Comparison of ENCODE assay signal across 15 cellular contexts in the genomic region with DNA sequence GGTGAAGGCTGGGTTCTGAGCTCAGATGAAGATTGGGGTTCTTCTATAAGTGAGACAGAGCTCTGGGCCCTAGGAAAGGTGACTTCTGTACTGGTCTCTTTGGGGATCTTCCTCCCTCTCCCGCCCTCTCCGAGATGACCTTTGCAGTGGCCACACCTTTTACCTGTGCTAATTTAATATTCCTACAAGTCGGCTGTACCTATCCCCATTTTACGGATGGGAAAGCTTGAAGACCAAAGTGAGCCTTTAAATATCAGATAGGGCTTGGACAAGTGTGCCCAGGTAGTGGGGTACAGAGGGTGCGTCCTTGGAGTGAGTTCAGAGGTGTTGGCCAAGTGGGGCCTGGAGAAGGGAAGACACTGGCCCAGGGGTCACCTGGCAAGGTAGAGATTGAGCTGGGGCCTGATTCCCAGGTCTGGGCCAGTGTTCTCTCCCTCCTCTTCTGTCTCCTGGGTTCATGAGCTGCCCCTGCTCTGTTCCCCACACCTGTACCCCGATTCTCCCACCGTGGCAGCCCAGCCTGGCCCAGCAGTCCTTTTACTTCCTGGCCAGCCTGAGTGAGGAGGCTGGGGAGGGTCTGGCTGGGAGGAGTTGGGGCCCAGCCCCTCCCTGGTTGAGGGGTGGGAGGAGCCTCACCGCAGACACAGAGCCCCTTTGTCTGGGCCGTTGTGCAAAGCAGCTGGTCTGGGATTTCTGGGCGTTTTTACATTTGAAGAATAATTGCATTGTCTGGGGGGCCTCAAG. TPM values are rescaled to one million over a fixed set of nuclear protein-coding genes. Genes with fewer than 3 reads are reported as not detected.
DNase-seq lines count a peak whose midpoint lies in the region; ATAC-seq and TF ChIP-seq lines count a peak whose summit lies in the region.
"Had no signal": no experiment of that assay in that cellular context is flagged by ENCODE, and none has a peak within 500 bp of the region (broad histone marks: within the 10 kb centered on the region; RNA-seq: fewer than 3 reads in every experiment).

No MANE protein-coding gene starts in this region.

- H4K8ac ChIP-seq in trophoblast cell (ENCODE audit: low read depth, low read length), result peak overlapping the region; percentile 69

- H3K14ac ChIP-seq in trophoblast cell (ENCODE audit: low read length), result peak overlapping the region; percentile 32

- peak overlapping the region; percentile 61 for H3K27ac ChIP-seq in Panc1 (ENCODE audit: low read length)
- peak overlapping the region; percentile 76 for H3K27ac ChIP-seq in hepatocyte
- H3K27ac ChIP-seq in trophoblast cell (ENCODE audit: low read depth, low read length), result no peak overlapping the region
- H3K27ac ChIP-seq: HL-60 had no signal

- H3K79me2 ChIP-seq in hepatocyte (peaks cover 78% of the 10 kb centered on the region), trophoblast cell (ENCODE audit: control insufficient read depth, insufficient read depth, low read length, poor library complexity) (peaks cover 1% of the 10 kb centered on the region)

- peak overlapping the region; percentile 41 for H3K18ac ChIP-seq in trophoblast cell (ENCODE audit: low read length)

- CTCF ChIA-PET in Panc1 (lab: Charles Lee), result no interaction called here

- H3K9me3 ChIP-seq in ES-I3 (ENCODE audit: control insufficient read depth, insufficient read depth, low read length) (no peaks in the 10 kb centered on the region), Panc1 (ENCODE audit: control insufficient read depth, insufficient read depth, low read depth, low read length) (no peaks in the 10 kb centered on the region), hepatocyte (ENCODE audit: low read depth) (no peaks in the 10 kb centered on the region), trophoblast cell (ENCODE audit: insufficient read depth, low read depth, low read length) (peaks cover 2% of the 10 kb centered on the region)
- H3K9me3 ChIP-seq: breast epithelium had no signal

- 52% methylated on average over 10 of the region's 10 CpGs for WGBS in hepatocyte (ENCODE audit: low lambda C conversion rate, missing lambda C conversion rate)
- no CpG with 5 or more reads among the region's 10 CpGs for WGBS in trophoblast cell (ENCODE audit: extremely low coverage, insufficient coverage, insufficient read length)

- peak overlapping the region; percentile 58 for H3K4me2 ChIP-seq in hepatocyte
- no peak overlapping the region for H3K4me2 ChIP-seq in trophoblast cell (ENCODE audit: low read length)

- no peak overlapping the region for H3K23ac ChIP-seq in trophoblast cell (ENCODE audit: low read length)

- H2AFZ ChIP-seq in hepatocyte (no peak overlapping the region), trophoblast cell (ENCODE audit: insufficient read depth, low read length, poor library complexity) (no peak overlapping the region)

- peak overlapping the region; percentile 3 for H3K4ac ChIP-seq in trophoblast cell (ENCODE audit: low read depth, low read length)

- H4K91ac ChIP-seq in trophoblast cell (ENCODE audit: low read depth, low read length), result peak overlapping the region; percentile 81

- H3K4me1 ChIP-seq in ES-I3 (ENCODE audit: insufficient read depth, low read length) (peaks cover 55% of the 10 kb centered on the region), Panc1 (ENCODE audit: control insufficient read depth, insufficient read depth, low read length) (peaks cover 52% of the 10 kb centered on the region), hepatocyte (ENCODE audit: insufficient read depth) (peaks cover 44% of the 10 kb centered on the region), trophoblast cell (ENCODE audit: control insufficient read depth in 1 of 2, insufficient read depth in 2 of 2, low read length in 2 of 2) (peaks cover 31 to 43% of the 10 kb centered on the region in 2 experiments)

- H2AK5ac ChIP-seq in trophoblast cell (ENCODE audit: low read length), result peak overlapping the region; percentile 57

- no peak overlapping the region for H2BK120ac ChIP-seq in trophoblast cell (ENCODE audit: insufficient read depth, low read length, poor library complexity)

- H3K9me2 ChIP-seq in hepatocyte (replicated peaks; ENCODE audit: insufficient read depth), result no peaks in the 10 kb centered on the region

- H3K9ac ChIP-seq in ES-I3 (ENCODE audit: low read depth, low read length) (peak overlapping the region; percentile 1; the same call in 1 of the 2 replicates), trophoblast cell (ENCODE audit: low read length) (no peak overlapping the region)

- no peak overlapping the region for H3K4me3 ChIP-seq in Panc1 (ENCODE audit: low read depth in 2 of 2, low read length in 2 of 2)
- no peak overlapping the region for H3K4me3 ChIP-seq in hepatocyte
- H3K4me3 ChIP-seq in trophoblast cell (ENCODE audit: low read depth, low read length), result no peak overlapping the region
- H3K4me3 ChIP-seq: breast epithelium had no signal

- no TSS peak for BruUV-seq in Panc1 (replicated peaks; lab: Mats Ljungman, UMichigan)

- H2BK5ac ChIP-seq in trophoblast cell (ENCODE audit: low read depth, low read length, poor library complexity), result no peak overlapping the region

- in situ Hi-C loops in Panc1 (cut with HindIII; ENCODE audit: low pct_unique_long_range_greater_than_20kb, low sequenced_read_pairs), result no loop called here

- H4K12ac ChIP-seq in trophoblast cell (ENCODE audit: low read depth, low read length), result no peak overlapping the region

- ATAC-seq in Panc1 (no peak), HG03025 (IDR thresholded peaks at IDR 0.05; ENCODE audit: low FRiP score, unreplicated experiment) (no peak), GM18909 (IDR thresholded peaks at IDR 0.05; ENCODE audit: poor library complexity, unreplicated experiment) (no peak)
- ATAC-seq: activated T-cell treated with anti-CD3 and anti-CD28 coated beads, Interleukin-2, amount 50 U/mL, for 4 hours had no signal

- intact Hi-C loops in Panc1 (cut with micrococcal nuclease; ENCODE audit: unreplicated experiment), result no loop called here

- POLR2A ChIA-PET in Panc1 (lab: Charles Lee), result no interaction called here

- TF ChIP-seq CTCF in Panc1 (IDR thresholded peaks at IDR 0.05) (no peak), hepatocyte (IDR thresholded peaks at IDR 0.05; ENCODE audit: poor library complexity) (no peak)

- H3K27me3 ChIP-seq in Panc1 (ENCODE audit: control insufficient read depth, insufficient read depth, low read length) (no peaks in the 10 kb centered on the region), hepatocyte (no peaks in the 10 kb centered on the region), trophoblast cell (ENCODE audit: insufficient read depth, low read length) (no peaks in the 10 kb centered on the region)
- H3K27me3 ChIP-seq: breast epithelium had no signal

- H3K36me3 ChIP-seq in ES-I3 (ENCODE audit: insufficient read depth, low read length), result no peaks in the 10 kb centered on the region
- H3K36me3 ChIP-seq in Panc1 (ENCODE audit: control insufficient read depth, insufficient read depth, low read length), result no peaks in the 10 kb centered on the region
- H3K36me3 ChIP-seq in hepatocyte (replicated peaks; ENCODE audit: insufficient read depth, low read depth), result no peaks in the 10 kb centered on the region
- no peaks in the 10 kb centered on the region for H3K36me3 ChIP-seq in trophoblast cell (ENCODE audit: control insufficient read depth in 1 of 2, insufficient read depth in 2 of 2, low read length in 2 of 2)
- H3K36me3 ChIP-seq: breast epithelium had no signal

- H2BK12ac ChIP-seq in trophoblast cell (ENCODE audit: low read length), result peak overlapping the region; percentile 16

- DNase-seq in Panc1 (ENCODE audit: low read depth, low spot score), result no peak
- peak; percentile 55 for DNase-seq in hepatocyte (ENCODE audit: low spot score)
- no peak for DNase-seq in trophoblast cell
- DNase-seq in stimulated activated CD8-positive, alpha-beta memory T cell treated with anti-CD3 and anti-CD28 coated beads, Interleukin-4, amount 100 ng/mL, for 48 hours, result no peak
- DNase-seq in NCI-H1105 treated with DMSO at 0.1 percent for 48 hours (lab: John Stamatoyannopoulos, UW), result no peak
- DNase-seq: activated B cell treated with CpG ODN at 0.5 μM for 24 hours; activated T-cell treated with anti-CD3 and anti-CD28 coated beads, Interleukin-2, amount 50 U/mL, for 4 hours; COR-L47; MM.1S; SHP77 treated with DMSO at 0.1 percent for 48 hours had no signal

- H3K79me1 ChIP-seq in trophoblast cell (ENCODE audit: low read length), result peaks cover 9% of the 10 kb centered on the region

- H4K20me1 ChIP-seq in hepatocyte (ENCODE audit: insufficient read depth, poor library complexity, severe bottlenecking), result no peaks in the 10 kb centered on the region

RNA-seq across cellular contexts. Expression of a gene that starts 18.8 kb away (rescaled TPM):
- 33.8 TPM for total RNA-seq in Panc1 (2021; ENCODE audit: unreplicated experiment)
- 27.6 TPM for polyA plus RNA-seq in Panc1 (2012; ENCODE audit: insufficient read length)
- total RNA-seq in hepatocyte, result 14.5 and 25.8 TPM in 2 replicates
- 45.0 and 51.1 TPM in 2 replicates for polyA plus RNA-seq in hepatocyte
- 33.1 and 36.6 TPM in 2 replicates for polyA plus RNA-seq in trophoblast cell (2013)
- total RNA-seq: activated B cell treated with CpG ODN at 0.5 μM for 24 hours had no signal
